25 cellular contexts compared by ENCODE assay signal in the genomic region with DNA sequence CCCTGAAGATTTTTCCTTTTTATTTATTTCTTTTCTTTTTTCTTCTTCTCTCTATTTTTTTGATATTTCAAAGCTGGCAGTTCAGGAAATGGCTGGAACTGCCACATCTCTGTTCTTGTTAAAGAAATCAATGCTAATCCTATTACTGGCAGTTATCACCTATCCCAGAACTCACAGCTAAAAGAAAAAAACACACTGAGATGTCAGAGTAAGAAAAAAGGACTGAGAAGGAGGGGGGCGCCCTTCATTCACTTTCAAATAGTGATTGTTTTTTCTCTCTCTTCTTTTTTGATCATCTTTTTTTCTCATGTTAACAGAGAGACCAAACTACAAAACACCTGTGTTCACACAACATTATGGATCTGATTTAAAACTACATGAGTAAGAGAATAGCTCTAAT.
"Had no signal": no experiment of that assay in that cellular context is flagged by ENCODE, and none has a peak within 500 bp of the region (broad histone marks: within the 10 kb centered on the region; RNA-seq: fewer than 3 reads in every experiment).

No MANE protein-coding gene starts in this region.

- H3K27ac Mint-ChIP-seq: activated CD4-positive, alpha-beta memory T cell treated with anti-CD3 and anti-CD28 coated beads for 36 hours; activated CD4-positive, alpha-beta T cell treated with anti-CD3 and anti-CD28 coated beads, Interleukin-2, amount 10 ng/mL, durations not matched to agents 7 days and 5 days; activated naive CD4-positive, alpha-beta T cell treated with anti-CD3 and anti-CD28 coated beads for 36 hours; activated naive CD8-positive, alpha-beta T cell; activated T-helper 17 cell treated with anti-CD3 and anti-CD28 coated beads, Interleukin-2, amount 50 U/mL, for 72 hours had no signal

- ATAC-seq: activated T-cell treated with anti-CD3 and anti-CD28 coated beads, Interleukin-2, amount 50 U/mL, for 4 hours; activated T-helper 17 cell treated with anti-CD3 and anti-CD28 coated beads, Interleukin-2, amount 50 U/mL, for 72 hours; PC-3 had no signal

- H3K4me1 Mint-ChIP-seq: activated CD4-positive, alpha-beta T cell treated with anti-CD3 and anti-CD28 coated beads, Interleukin-2, amount 10 ng/mL, durations not matched to agents 7 days and 5 days; activated T-helper 17 cell treated with anti-CD3 and anti-CD28 coated beads, Interleukin-2, amount 50 U/mL, for 72 hours had no signal

- FAIRE-seq: RCC 7860, TTC549 had no signal

- H3K27me3 ChIP-seq: brain microvascular endothelial cell, cardiac muscle cell had no signal

- H3K4me3 Mint-ChIP-seq: activated CD4-positive, alpha-beta memory T cell treated with anti-CD3 and anti-CD28 coated beads for 36 hours; activated CD4-positive, alpha-beta T cell treated with anti-CD3 and anti-CD28 coated beads, Interleukin-2, amount 10 ng/mL, durations not matched to agents 7 days and 5 days; activated naive CD4-positive, alpha-beta T cell treated with anti-CD3 and anti-CD28 coated beads for 36 hours; activated naive CD8-positive, alpha-beta T cell; activated T-cell treated with anti-CD3 and anti-CD28 coated beads, Interleukin-2, amount 50 U/mL, for 4 hours; activated T-helper 17 cell treated with anti-CD3 and anti-CD28 coated beads, Interleukin-2, amount 50 U/mL, for 72 hours had no signal

- H3K4me3 ChIP-seq: cardiac muscle cell had no signal

- H3K27me3 Mint-ChIP-seq: activated CD4-positive, alpha-beta memory T cell treated with anti-CD3 and anti-CD28 coated beads for 36 hours had no signal

- H3K9me3 Mint-ChIP-seq: activated CD4-positive, alpha-beta memory T cell treated with anti-CD3 and anti-CD28 coated beads for 36 hours; activated CD4-positive, alpha-beta T cell treated with anti-CD3 and anti-CD28 coated beads, Interleukin-2, amount 10 ng/mL, durations not matched to agents 7 days and 5 days; activated naive CD4-positive, alpha-beta T cell treated with anti-CD3 and anti-CD28 coated beads for 36 hours; activated T-cell treated with anti-CD3 and anti-CD28 coated beads, Interleukin-2, amount 50 U/mL, for 4 hours; activated T-helper 17 cell treated with anti-CD3 and anti-CD28 coated beads, Interleukin-2, amount 50 U/mL, for 72 hours had no signal

- H3K27ac ChIP-seq: brain microvascular endothelial cell, cardiac muscle cell had no signal

- H3K36me3 ChIP-seq: brain microvascular endothelial cell, cardiac muscle cell had no signal

- DNase-seq: activated CD4-positive, alpha-beta memory T cell treated with anti-CD3 and anti-CD28 coated beads for 36 hours; activated CD4-positive, alpha-beta T cell treated with anti-CD3 and anti-CD28 coated beads, Interleukin-2, amount 10 ng/mL, durations not matched to agents 7 days and 5 days; activated CD4-positive, CD25-positive, alpha-beta regulatory T cell; activated CD8-positive, alpha-beta memory T cell treated with anti-CD3 and anti-CD28 coated beads for 24 hours; activated gamma-delta T cell; activated naive CD4-positive, alpha-beta T cell treated with anti-CD3 and anti-CD28 coated beads for 36 hours; activated T-cell treated with anti-CD3 and anti-CD28 coated beads, Interleukin-2, amount 50 U/mL, for 4 hours; brain microvascular endothelial cell; KG1; NCI-H1048; NCI-H146; NCI-H187 treated with DMSO at 0.1 percent for 48 hours; NCI-H2081 treated with DMSO at 0.1 percent for 48 hours; NCI-H446; NCI-H524 treated with DMSO at 0.1 percent for 48 hours; NCI-H748 treated with DMSO at 0.1 percent for 48 hours; PC-3; SHP77; T-helper 2 cell; T1000 had no signal

- H3K36me3 Mint-ChIP-seq: activated CD4-positive, alpha-beta memory T cell treated with anti-CD3 and anti-CD28 coated beads for 36 hours; activated naive CD8-positive, alpha-beta T cell had no signal
